ENCODE assay signal across 11 cellular contexts in genomic region chr9:130263601-130264413, GRCh38. TPM values are rescaled to one million over a fixed set of nuclear protein-coding genes. Genes with fewer than 3 reads are reported as not detected.
DNase-seq lines count a peak whose midpoint lies in the region; ATAC-seq, FAIRE-seq and TF ChIP-seq lines count a peak whose summit lies in the region.
"Had no signal": no experiment of that assay in that cellular context is flagged by ENCODE, and none has a peak within 500 bp of the region (broad histone marks: within the 10 kb centered on the region; RNA-seq: fewer than 3 reads in every experiment).

No MANE protein-coding gene starts in this region.

- no peak for TF ChIP-seq CTCF in NB4 (IDR thresholded peaks at IDR 0.05; ENCODE audit: low read depth, low read length)
- no peak for TF ChIP-seq CTCF in epithelial cell of esophagus (IDR thresholded peaks at IDR 0.05; ENCODE audit: insufficient read depth, low read depth, low read length, missing control alignments)
- TF ChIP-seq CTCF in nephron progenitor cell (IDR thresholded peaks at IDR 0.05), result no peak

- peaks cover 85% of the 10 kb centered on the region for H3K27me3 Mint-ChIP-seq in nephron progenitor cell (ENCODE audit: low read depth, poor library complexity)

- DNase-seq in ELR (ENCODE audit: low read depth), result peak; percentile 36
- DNase-seq in NB4 (ENCODE audit: low read depth), result peak; percentile 45
- peak; percentile 36 for DNase-seq in epithelial cell of esophagus (ENCODE audit: low read depth)
- no peak for DNase-seq in nephron progenitor cell
- DNase-seq in putamen (ENCODE audit: low spot score), result no peak
- DNase-seq in HTR-8/SVneo (ENCODE audit: insufficient read length, low spot score), result no peak
- no peak for DNase-seq in left colon
- DNase-seq: activated CD4-positive, alpha-beta T cell treated with anti-CD3 and anti-CD28 coated beads for 1 hour had no signal

- intact Hi-C loops in left colon (cut with DNase I, micrococcal nuclease), result no loop called here

- H3K36me3 Mint-ChIP-seq in nephron progenitor cell (ENCODE audit: low read depth), result no peaks in the 10 kb centered on the region
- H3K36me3 Mint-ChIP-seq: activated naive CD8-positive, alpha-beta T cell had no signal

- H3K27ac Mint-ChIP-seq in nephron progenitor cell, result no peak overlapping the region
- H3K27ac Mint-ChIP-seq: activated naive CD8-positive, alpha-beta T cell had no signal

- no peaks in the 10 kb centered on the region for H3K9me3 Mint-ChIP-seq in nephron progenitor cell

- H3K4me3 Mint-ChIP-seq in nephron progenitor cell, result peak overlapping the region; percentile 52
- H3K4me3 Mint-ChIP-seq: activated naive CD8-positive, alpha-beta T cell had no signal

- TF ChIP-seq POLR2A in NB4 (IDR thresholded peaks at IDR 0.05; ENCODE audit: extremely low read depth, insufficient read length), result no peak

- no peak for FAIRE-seq in HTR-8/SVneo (lab: Jason Lieb, UNC)

- H3K4me3 ChIP-seq in NB4 (ENCODE audit: low read depth, low read length) (no peak overlapping the region), epithelial cell of esophagus (ENCODE audit: low read length) (no peak overlapping the region)
- H3K4me3 ChIP-seq: tibial nerve had no signal

- ATAC-seq in GM18867 (IDR thresholded peaks at IDR 0.05; ENCODE audit: unreplicated experiment) (no peak), left colon (no peak)

- H3K4me1 Mint-ChIP-seq in nephron progenitor cell, result peaks cover 50% of the 10 kb centered on the region

RNA-seq across cellular contexts. Expression of gene HMCN2, which starts 1.8 kb away (rescaled TPM):
- total RNA-seq in left colon, result 10 to 100 TPM; 19.1 to 23.3 TPM

Comparison
In these comparisons a context has a peak if more than half of its experiments do, and no peak if none do; other contexts are left out.
1. DNase-seq: peak in ELR (single experiment), NB4 (single experiment) and epithelial cell of esophagus (single experiment); none in nephron progenitor cell (single experiment), putamen (single experiment), HTR-8/SVneo (single experiment) and left colon (0 of 2).